Comparison of ENCODE assay signal across 17 cellular contexts in the genomic region with DNA sequence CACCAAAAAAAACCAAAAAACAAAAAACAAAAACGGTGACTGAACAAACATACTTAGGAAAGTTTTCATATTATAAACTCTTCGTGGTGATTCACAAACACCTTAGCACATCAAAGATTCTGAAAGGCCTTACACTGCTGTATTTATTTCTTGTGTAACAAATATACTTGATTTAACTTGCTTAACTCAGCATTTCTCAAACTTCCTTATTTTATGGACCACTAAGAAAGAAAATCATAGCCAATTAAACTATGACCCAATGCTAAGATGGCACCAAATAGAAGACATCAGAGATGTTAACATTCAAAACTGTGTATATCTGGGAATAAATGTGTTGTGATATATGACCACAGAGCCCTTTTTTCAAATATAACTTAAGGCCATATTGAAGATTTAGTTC. TPM values are rescaled to one million over a fixed set of nuclear protein-coding genes. Genes with fewer than 3 reads are reported as not detected.
DNase-seq lines count a peak whose midpoint lies in the region; ATAC-seq and TF ChIP-seq lines count a peak whose summit lies in the region.
"Had no signal": no experiment of that assay in that cellular context is flagged by ENCODE, and none has a peak within 500 bp of the region (broad histone marks: within the 10 kb centered on the region; RNA-seq: fewer than 3 reads in every experiment).

No MANE protein-coding gene starts in this region.

- H3K36me3 Mint-ChIP-seq in activated naive CD8-positive, alpha-beta T cell: no peaks in the 10 kb centered on the region
- no peaks in the 10 kb centered on the region for H3K36me3 Mint-ChIP-seq in activated naive CD8-positive, alpha-beta T cell treated with anti-CD3 and anti-CD28 coated beads, Interleukin-2, amount 50 U/mL, for 24 hours (ENCODE audit: low read depth)

- H3K36me3 ChIP-seq in PC-3 (ENCODE audit: low read depth, low read length) (no peaks in the 10 kb centered on the region), subcutaneous abdominal adipose tissue (ENCODE audit: control insufficient read depth in 5 of 5, insufficient read depth in 5 of 5, low read length in 5 of 5) (no peaks in the 10 kb centered on the region), H7 (replicated peaks; ENCODE audit: control insufficient read depth, insufficient read depth, low read length) (no peaks in the 10 kb centered on the region)
- H3K36me3 ChIP-seq: SJSA1 had no signal

- no peak for TF ChIP-seq CTCF in PC-3 (conservative IDR thresholded peaks at IDR 0.05; ENCODE audit: low read depth, low read length)

- peak overlapping the region; percentile 58 for H3K4me3 ChIP-seq in PC-3 (ENCODE audit: low read length)
- no peak overlapping the region for H3K4me3 ChIP-seq in subcutaneous abdominal adipose tissue (ENCODE audit: low read depth in 1 of 5, low read length in 5 of 5)
- H3K4me3 ChIP-seq in H7 (ENCODE audit: insufficient read depth, low read depth, low read length): no peak overlapping the region
- H3K4me3 ChIP-seq: GM23248, SJSA1 had no signal

- H3K27ac ChIP-seq in PC-3 (ENCODE audit: low read length): peak overlapping the region; percentile 96
- peak overlapping the region; percentile 86 for H3K27ac ChIP-seq in epithelial cell of prostate
- H3K27ac ChIP-seq in subcutaneous abdominal adipose tissue (ENCODE audit: low read depth, low read length): peak overlapping the region; percentile 67
- H3K27ac ChIP-seq: SJSA1 had no signal

- no TSS peak for BruUV-seq in PC-3 (replicated peaks; lab: Mats Ljungman, UMichigan)

- peaks cover 11% of the 10 kb centered on the region for H3K4me1 Mint-ChIP-seq in activated naive CD8-positive, alpha-beta T cell (ENCODE audit: low read depth)
- H3K4me1 Mint-ChIP-seq in activated naive CD8-positive, alpha-beta T cell treated with anti-CD3 and anti-CD28 coated beads, Interleukin-2, amount 50 U/mL, for 24 hours: peaks cover 22% of the 10 kb centered on the region

- H3K27me3 Mint-ChIP-seq in activated naive CD8-positive, alpha-beta T cell: no peaks in the 10 kb centered on the region
- peaks cover 23% of the 10 kb centered on the region for H3K27me3 Mint-ChIP-seq in activated naive CD8-positive, alpha-beta T cell treated with anti-CD3 and anti-CD28 coated beads, Interleukin-2, amount 50 U/mL, for 24 hours

- no peaks in the 10 kb centered on the region for H4K20me1 ChIP-seq in PC-3 (ENCODE audit: low read length)

- ATAC-seq in activated naive CD8-positive, alpha-beta T cell treated with anti-CD3 and anti-CD28 coated beads, Interleukin-2, amount 50 U/mL, for 24 hours: no peak
- ATAC-seq in PC-3: no peak
- no peak for ATAC-seq in GM21360 (IDR thresholded peaks at IDR 0.05; ENCODE audit: unreplicated experiment)
- no peak for ATAC-seq in GM21723 (IDR thresholded peaks at IDR 0.05; ENCODE audit: unreplicated experiment)

- H3K9ac ChIP-seq in PC-3 (ENCODE audit: low read length) (peak overlapping the region; percentile 74), subcutaneous abdominal adipose tissue (ENCODE audit: low read length in 5 of 5) (no peak overlapping the region)
- H3K9ac ChIP-seq: GM23248 had no signal

- H3K27ac Mint-ChIP-seq in activated naive CD8-positive, alpha-beta T cell: peak overlapping the region; percentile 46
- H3K27ac Mint-ChIP-seq in activated naive CD8-positive, alpha-beta T cell treated with anti-CD3 and anti-CD28 coated beads, Interleukin-2, amount 50 U/mL, for 24 hours: no peak overlapping the region

- H3K9me2 ChIP-seq in PC-3 (replicated peaks; ENCODE audit: low read length): no peaks in the 10 kb centered on the region

- peak overlapping the region; percentile 73 for H3K4me3 Mint-ChIP-seq in activated naive CD8-positive, alpha-beta T cell
- no peak overlapping the region for H3K4me3 Mint-ChIP-seq in activated naive CD8-positive, alpha-beta T cell treated with anti-CD3 and anti-CD28 coated beads, Interleukin-2, amount 50 U/mL, for 24 hours

- H3K4me1 ChIP-seq in PC-3 (ENCODE audit: insufficient read depth, low read length) (peaks cover 50% of the 10 kb centered on the region), subcutaneous abdominal adipose tissue (ENCODE audit: control insufficient read depth in 5 of 5, insufficient read depth in 5 of 5, low read length in 5 of 5) (peaks cover 0 to 28% (median 21%) of the 10 kb centered on the region in 5 donors)

- no peak for DNase-seq in activated naive CD8-positive, alpha-beta T cell treated with anti-CD3 and anti-CD28 coated beads, Interleukin-2, amount 50 U/mL, for 24 hours
- DNase-seq in PC-3 (no peak), epithelial cell of prostate (ENCODE audit: low read depth, low spot score) (no peak), H7 (no peak)
- DNase-seq: activated CD4-positive, alpha-beta T cell treated with anti-CD3 and anti-CD28 coated beads for 48 hours; activated naive CD4-positive, alpha-beta T cell; central memory CD4-positive, alpha-beta T cell; NCI-H1092 treated with DMSO at 0.1 percent for 48 hours; NCI-H446; stimulated activated CD4-positive, alpha-beta T cell treated with anti-CD3 and anti-CD28 coated beads, Interleukin-4, amount 100 ng/mL, for 24 hours; stimulated activated naive CD4-positive, alpha-beta T cell had no signal

- H3K27me3 ChIP-seq in PC-3 (ENCODE audit: low read length): no peaks in the 10 kb centered on the region
- H3K27me3 ChIP-seq in subcutaneous abdominal adipose tissue (ENCODE audit: control insufficient read depth in 5 of 5, insufficient read depth in 4 of 5, low read length in 5 of 5): no peaks in the 10 kb centered on the region
- peaks cover 2% of the 10 kb centered on the region; the same call in 1 of the 2 replicates for H3K27me3 ChIP-seq in H7 (ENCODE audit: control insufficient read depth, insufficient read depth, low read length)
- H3K27me3 ChIP-seq: SJSA1 had no signal

- H3K9me3 ChIP-seq in PC-3 (ENCODE audit: low read length) (no peaks in the 10 kb centered on the region), subcutaneous abdominal adipose tissue (ENCODE audit: control insufficient read depth in 5 of 5, low read length in 5 of 5) (no peaks in the 10 kb centered on the region)
- H3K9me3 ChIP-seq: SJSA1 had no signal

- POLR2A ChIA-PET in PC-3 (lab: Charles Lee; ENCODE audit: unreplicated experiment): interaction anchor here (0.6 to 1.1 kb wide), 3 partner anchors 40 to 199 kb away, joined by 3 to 4 read pairs (median 3); no protein-coding TSS in a partner anchor

- peak overlapping the region; percentile 30; the same call in 1 of the 2 replicates for H2AFZ ChIP-seq in PC-3 (ENCODE audit: low read length)

- no peaks in the 10 kb centered on the region for H3K9me3 Mint-ChIP-seq in activated naive CD8-positive, alpha-beta T cell (ENCODE audit: low read depth)
- H3K9me3 Mint-ChIP-seq in activated naive CD8-positive, alpha-beta T cell treated with anti-CD3 and anti-CD28 coated beads, Interleukin-2, amount 50 U/mL, for 24 hours: no peaks in the 10 kb centered on the region

- CTCF ChIA-PET in PC-3 (lab: Charles Lee): no interaction called here

- no peaks in the 10 kb centered on the region for H3K79me2 ChIP-seq in PC-3 (ENCODE audit: low read length)

- H3K4me2 ChIP-seq in PC-3 (ENCODE audit: low read length): peak overlapping the region; percentile 99

- intact Hi-C loops in PC-3 (cut with micrococcal nuclease): loop anchor here (2.0 to 10.0 kb wide), 4 partner anchors 59 to 355 kb away; no protein-coding TSS in a partner anchor

- peaks cover 7% of the 10 kb centered on the region for H3F3A ChIP-seq in PC-3 (ENCODE audit: low read length, unreplicated experiment)

RNA-seq across cellular contexts. Expression of a gene that starts 57.7 kb away (rescaled TPM):
- total RNA-seq in PC-3 (2014; rRNA removed): 26.0 and 31.8 TPM in 2 replicates
- total RNA-seq in H7 (2014; rRNA removed; shearing (Covaris generic)): 24.2 and 31.9 TPM in 2 replicates
